ENCODE assay signal across 9 cellular contexts in genomic region chr1:82775402-82776000, GRCh38.
A peak's percentile ranks its signal among the peaks of the same experiment; 100 is the strongest.
DNase-seq lines count a peak whose midpoint lies in the region; ATAC-seq and TF ChIP-seq lines count a peak whose summit lies in the region.
"Had no signal": no experiment of that assay in that cellular context is flagged by ENCODE, and none has a peak within 500 bp of the region (broad histone marks: within the 10 kb centered on the region; RNA-seq: fewer than 3 reads in every experiment).

No MANE protein-coding gene starts in this region.

- DNase-seq in GM10266 (ENCODE audit: extremely low spot score): no peak
- DNase-seq in NCI-H2029 (lab: John Stamatoyannopoulos, UW): peak; percentile 71
- peak in 29 of 56 donors; percentile 0 to 70 (median 21) for DNase-seq in amygdala (lab: John Stamatoyannopoulos, UW)
- peak; percentile 58 for DNase-seq in left kidney (ENCODE audit: low read depth, low spot score)
- no peak for DNase-seq in activated T-helper 2 cell treated with anti-CD3 and anti-CD28 coated beads, Interferon-gamma antibody, Interleukin-2, Interleukin-4, amounts not matched to agents 10 μg/mL and 5 μg/mL and 100 μg/mL, durations not matched to agents 14 hours and 24 hours and 36 hours (ENCODE audit: low spot score)
- no peak for DNase-seq in islet precursor cell

- no peaks in the 10 kb centered on the region for H3K4me1 Mint-ChIP-seq in activated T-helper 2 cell treated with anti-CD3 and anti-CD28 coated beads, Interferon-gamma antibody, Interleukin-2, Interleukin-4, amounts not matched to agents 10 μg/mL and 5 μg/mL and 100 μg/mL, durations not matched to agents 14 hours and 24 hours and 36 hours (ENCODE audit: low read depth)

- ATAC-seq in GM19035 (IDR thresholded peaks at IDR 0.05; ENCODE audit: unreplicated experiment): no peak
- ATAC-seq in HG02981 (IDR thresholded peaks at IDR 0.05; ENCODE audit: unreplicated experiment): no peak
- ATAC-seq: T-helper 17 cell had no signal

- no peaks in the 10 kb centered on the region for H3K9me3 Mint-ChIP-seq in activated T-helper 2 cell treated with anti-CD3 and anti-CD28 coated beads, Interferon-gamma antibody, Interleukin-2, Interleukin-4, amounts not matched to agents 10 μg/mL and 5 μg/mL and 100 μg/mL, durations not matched to agents 14 hours and 24 hours and 36 hours

- peaks cover 2% of the 10 kb centered on the region for H3K27me3 Mint-ChIP-seq in activated T-helper 2 cell treated with anti-CD3 and anti-CD28 coated beads, Interferon-gamma antibody, Interleukin-2, Interleukin-4, amounts not matched to agents 10 μg/mL and 5 μg/mL and 100 μg/mL, durations not matched to agents 14 hours and 24 hours and 36 hours (ENCODE audit: low read depth)
- H3K27me3 Mint-ChIP-seq: T-helper 17 cell had no signal

- no peaks in the 10 kb centered on the region for H3K36me3 Mint-ChIP-seq in activated T-helper 2 cell treated with anti-CD3 and anti-CD28 coated beads, Interferon-gamma antibody, Interleukin-2, Interleukin-4, amounts not matched to agents 10 μg/mL and 5 μg/mL and 100 μg/mL, durations not matched to agents 14 hours and 24 hours and 36 hours (ENCODE audit: low read depth)

- no peak overlapping the region for H3K4me3 Mint-ChIP-seq in activated T-helper 2 cell treated with anti-CD3 and anti-CD28 coated beads, Interferon-gamma antibody, Interleukin-2, Interleukin-4, amounts not matched to agents 10 μg/mL and 5 μg/mL and 100 μg/mL, durations not matched to agents 14 hours and 24 hours and 36 hours (ENCODE audit: low read depth)
- H3K4me3 Mint-ChIP-seq: T-helper 17 cell had no signal

- intact Hi-C loops in activated T-helper 2 cell treated with anti-CD3 and anti-CD28 coated beads, Interferon-gamma antibody, Interleukin-2, Interleukin-4, amounts not matched to agents 10 μg/mL and 5 μg/mL and 100 μg/mL, durations not matched to agents 14 hours and 24 hours and 36 hours (cut with micrococcal nuclease): loop anchor here (10.0 kb wide), 1 partner anchor 1079 kb away; no protein-coding TSS in a partner anchor

- no peak overlapping the region for H3K27ac Mint-ChIP-seq in activated T-helper 2 cell treated with anti-CD3 and anti-CD28 coated beads, Interferon-gamma antibody, Interleukin-2, Interleukin-4, amounts not matched to agents 10 μg/mL and 5 μg/mL and 100 μg/mL, durations not matched to agents 14 hours and 24 hours and 36 hours
- H3K27ac Mint-ChIP-seq: T-helper 17 cell had no signal

- peak; percentile 36 for TF ChIP-seq CTCF in GM10266 (IDR thresholded peaks at IDR 0.05; ENCODE audit: control insufficient read depth, insufficient read depth, low read depth, missing control alignments)

Comparison
In these comparisons a context has a peak if more than half of its experiments do, and no peak if none do; other contexts are left out.
1. DNase-seq: peak in NCI-H2029 (single experiment), amygdala (29 of 56) and left kidney (single experiment); none in GM10266 (single experiment), activated T-helper 2 cell treated with anti-CD3 and anti-CD28 coated beads, Interferon-gamma antibody, Interleukin-2, Interleukin-4, amounts not matched to agents 10 μg/mL and 5 μg/mL and 100 μg/mL, durations not matched to agents 14 hours and 24 hours and 36 hours (single experiment) and islet precursor cell (single experiment).